17 cellular contexts compared by ENCODE assay signal in the genomic region with DNA sequence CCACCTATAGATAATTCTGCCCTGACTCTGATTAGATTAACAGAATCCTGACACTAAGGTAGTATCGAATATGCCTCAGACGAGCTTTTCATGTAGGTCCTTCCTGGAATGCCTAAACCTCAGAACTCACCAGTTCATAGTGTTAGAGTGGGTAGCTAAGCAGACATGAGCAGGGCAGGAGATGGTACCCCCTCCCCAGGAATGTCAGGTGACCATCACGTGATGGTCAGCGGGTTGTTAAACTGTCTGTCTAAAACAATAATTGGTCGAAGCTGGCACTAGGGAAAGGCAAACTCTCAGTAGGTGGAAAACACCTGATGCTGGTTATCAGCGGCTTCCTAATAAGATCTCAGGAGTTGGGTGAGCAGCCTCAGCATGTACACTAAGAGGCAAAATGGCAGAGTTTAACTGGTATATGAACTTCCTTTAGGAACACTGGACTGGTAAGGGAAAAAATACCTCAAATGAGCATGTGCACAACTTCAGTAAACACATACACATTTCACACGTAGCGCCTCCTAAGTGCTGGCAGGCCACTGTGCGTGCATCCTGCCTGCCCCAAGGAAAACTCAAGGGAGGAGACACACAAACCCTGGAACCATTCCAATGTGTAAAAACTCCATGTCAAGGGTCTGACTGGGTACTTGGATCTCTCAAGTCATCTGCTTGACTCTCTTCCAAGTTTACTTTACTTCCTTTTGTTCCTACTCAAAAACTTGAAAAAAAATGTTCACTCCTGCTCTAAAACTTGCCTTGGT.
"Had no signal": no experiment of that assay in that cellular context is flagged by ENCODE, and none has a peak within 500 bp of the region (broad histone marks: within the 10 kb centered on the region; RNA-seq: fewer than 3 reads in every experiment).

No MANE protein-coding gene starts in this region.

- H3K27ac ChIP-seq: adrenal gland, body of pancreas, gastrocnemius medialis, parathyroid adenoma, upper lobe of left lung, VCaP had no signal

- H2AFZ ChIP-seq: parathyroid adenoma had no signal

- DNase-seq: activated CD4-positive, alpha-beta T cell treated with anti-CD3 and anti-CD28 coated beads, Interleukin-2, amount 50 U/mL, for 48 hours; activated effector memory CD4-positive, alpha-beta T cell treated with Interleukin-2 at 50 U/mL for 16 hours; activated naive CD4-positive, alpha-beta T cell treated with anti-CD3 and anti-CD28 coated beads, Interleukin-2, amount 50 U/mL, for 16 hours; activated T-cell treated with anti-CD3 and anti-CD28 coated beads, Interleukin-2, amount 50 U/mL, for 4 hours; adrenal gland; body of pancreas; effector memory CD4-positive, alpha-beta T cell; gastrocnemius medialis; islet precursor cell; mammary epithelial cell; mucosa of descending colon; naive thymus-derived CD4-positive, alpha-beta T cell; stimulated activated CD4-positive, alpha-beta T cell treated with anti-CD3 and anti-CD28 coated beads, Interleukin-12 subunit alpha, Interleukin-12 subunit beta, amount 100 ng/mL, for 4 hours; stimulated activated CD4-positive, alpha-beta T cell treated with anti-CD3 and anti-CD28 coated beads, Interleukin-2, amount 100 ng/mL, for 24 hours; upper lobe of left lung had no signal

- H3K4me3 ChIP-seq: adrenal gland, body of pancreas, gastrocnemius medialis, mucosa of descending colon, upper lobe of left lung had no signal

- H3K4me1 ChIP-seq: gastrocnemius medialis, parathyroid adenoma, upper lobe of left lung had no signal

- H3K9me3 ChIP-seq: adrenal gland, body of pancreas, gastrocnemius medialis, mucosa of descending colon, upper lobe of left lung had no signal

- H3K36me3 ChIP-seq: adrenal gland, gastrocnemius medialis, upper lobe of left lung had no signal

- H3K9ac ChIP-seq: parathyroid adenoma had no signal

- H3K27me3 ChIP-seq: adrenal gland, body of pancreas, gastrocnemius medialis, upper lobe of left lung had no signal
